Comparison of ENCODE assay signal across 29 cellular contexts in the genomic region with DNA sequence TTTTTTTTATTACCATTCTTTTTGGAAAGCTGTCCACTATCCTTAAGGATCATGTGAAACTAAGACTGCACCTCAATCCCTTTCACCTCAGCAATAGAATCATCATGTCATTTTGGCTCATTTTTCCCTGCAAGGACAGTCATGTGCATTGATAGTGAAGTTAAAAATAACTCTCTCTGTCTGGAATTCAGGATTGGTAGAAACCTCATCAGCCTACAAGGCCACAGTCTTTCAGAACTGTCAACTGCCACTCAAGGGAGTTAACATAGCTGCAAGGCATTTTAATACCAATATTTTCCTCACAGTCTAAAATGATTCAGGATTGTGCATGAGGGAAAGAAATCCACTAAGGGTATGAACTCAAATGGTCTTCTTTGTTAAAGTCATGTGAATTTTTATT.
"Had no signal": no experiment of that assay in that cellular context is flagged by ENCODE, and none has a peak within 500 bp of the region (broad histone marks: within the 10 kb centered on the region; RNA-seq: fewer than 3 reads in every experiment).

No MANE protein-coding gene starts in this region.

- H3K9me3 ChIP-seq: adrenal gland, body of pancreas, esophagus muscularis mucosa, gastroesophageal sphincter had no signal

- H3K27me3 ChIP-seq: adrenal gland, body of pancreas, esophagus muscularis mucosa, gastroesophageal sphincter had no signal

- H3K4me1 ChIP-seq: adrenal gland, body of pancreas, esophagus muscularis mucosa, gastroesophageal sphincter had no signal

- H3K27ac ChIP-seq: adrenal gland, body of pancreas, esophagus muscularis mucosa, gastroesophageal sphincter, WERI-Rb-1 had no signal

- DNase-seq: activated B cell treated with CpG ODN at 0.5 μM for 24 hours; activated CD4-positive, alpha-beta T cell treated with anti-CD3 and anti-CD28 coated beads for 48 hours; activated CD4-positive, alpha-beta T cell treated with anti-CD3 and anti-CD28 coated beads, Interleukin-2, amount 50 U/mL, for 1 hour; activated CD4-positive, alpha-beta T cell treated with anti-CD3 and anti-CD28 coated beads, Interleukin-2, amount 50 U/mL, for 48 hours; activated CD8-positive, alpha-beta memory T cell treated with anti-CD3 and anti-CD28 coated beads for 24 hours; activated CD8-positive, alpha-beta T cell treated with anti-CD3 and anti-CD28 coated beads for 36 hours; activated effector memory CD4-positive, alpha-beta T cell treated with anti-CD3 and anti-CD28 coated beads, Interleukin-2, amount 50 U/mL, for 16 hours; activated naive CD4-positive, alpha-beta T cell treated with anti-CD3 and anti-CD28 coated beads for 36 hours; activated naive CD8-positive, alpha-beta T cell treated with anti-CD3 and anti-CD28 coated beads for 36 hours; activated naive CD8-positive, alpha-beta T cell treated with anti-CD3 and anti-CD28 coated beads, Interleukin-2, amount 50 U/mL, for 24 hours; activated T-cell treated with anti-CD3 and anti-CD28 coated beads, Interleukin-2, amount 50 U/mL, for 4 hours; adrenal gland; amygdala; aorta; body of pancreas; cortex of kidney; dermis blood vessel endothelial cell; effector CD4-positive, alpha-beta T cell; effector memory CD8-positive, alpha-beta T cell; erythroblast; foreskin melanocyte; T-helper 1 cell; T-helper 17 cell; T1000; WERI-Rb-1 had no signal

- H3K4me3 ChIP-seq: adrenal gland, body of pancreas, esophagus muscularis mucosa, gastroesophageal sphincter had no signal

- ATAC-seq: activated CD4-positive, CD25-positive, alpha-beta regulatory T cell treated with anti-CD3 and anti-CD28 coated beads, Interleukin-2, amount 50 U/mL, for 24 hours; activated CD8-positive, alpha-beta T cell treated with anti-CD3 and anti-CD28 coated beads for 36 hours; activated naive CD8-positive, alpha-beta T cell treated with anti-CD3 and anti-CD28 coated beads, Interleukin-2, amount 50 U/mL, for 24 hours; activated T-cell treated with anti-CD3 and anti-CD28 coated beads, Interleukin-2, amount 50 U/mL, for 4 hours; activated T-helper 17 cell treated with anti-CD3 and anti-CD28 coated beads, Interleukin-2, amount 50 U/mL, for 72 hours; body of pancreas; effector memory CD8-positive, alpha-beta T cell; gastroesophageal sphincter; T-helper 17 cell had no signal

- H3K36me3 ChIP-seq: adrenal gland, esophagus muscularis mucosa, gastroesophageal sphincter, WERI-Rb-1 had no signal
